ENCODE assay signal across 16 cellular contexts in the genomic region with DNA sequence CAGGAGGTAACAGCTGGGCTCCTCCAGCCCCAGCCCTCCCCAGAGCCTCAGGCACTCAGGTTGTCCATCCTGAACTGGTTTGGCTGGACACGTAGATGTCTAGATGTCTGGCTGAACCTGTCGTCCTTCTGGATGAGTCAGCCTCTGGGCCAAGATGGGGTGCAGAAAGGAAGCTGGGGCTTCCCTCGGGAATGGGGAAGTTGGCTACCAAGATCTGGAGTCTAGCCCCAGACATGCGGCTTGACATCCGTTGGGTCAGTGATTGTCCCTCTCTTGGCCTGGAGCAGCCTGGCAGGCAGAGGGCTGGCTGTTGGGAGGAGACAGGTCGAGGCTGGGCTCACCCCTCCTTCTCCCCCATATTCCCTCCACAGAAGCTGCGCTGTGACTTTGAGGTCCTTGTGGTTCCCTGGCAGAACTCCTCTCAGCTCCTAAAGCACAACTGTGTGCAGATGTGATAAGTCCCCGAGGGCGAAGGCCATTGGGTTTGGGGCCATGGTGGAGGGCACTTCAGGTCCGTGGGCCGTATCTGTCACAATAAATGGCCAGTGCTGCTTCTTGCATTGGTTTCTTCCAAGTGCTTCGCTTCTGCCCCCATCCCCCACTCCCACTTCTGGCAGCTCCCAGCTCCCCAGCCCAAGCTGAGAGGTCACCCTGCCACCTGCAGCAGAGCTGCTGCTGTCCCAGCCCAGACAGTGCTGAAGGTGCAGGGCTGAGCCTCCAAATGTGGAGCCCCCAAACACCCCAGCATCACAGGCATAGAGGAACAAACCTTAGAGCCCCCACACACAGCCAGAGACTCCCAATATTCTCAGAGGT. TPM values are rescaled to one million over a fixed set of nuclear protein-coding genes. Genes with fewer than 3 reads are reported as not detected.
A peak's percentile ranks its signal among the peaks of the same experiment; 100 is the strongest.
DNase-seq lines count a peak whose midpoint lies in the region; ATAC-seq and TF ChIP-seq lines count a peak whose summit lies in the region.
"Had no signal": no experiment of that assay in that cellular context is flagged by ENCODE, and none has a peak within 500 bp of the region (broad histone marks: within the 10 kb centered on the region; RNA-seq: fewer than 3 reads in every experiment).

No MANE protein-coding gene starts in this region.

- H3K27me3 ChIP-seq in IMR-90 (ENCODE audit: control insufficient read depth, insufficient read depth, low read length) = peaks cover 13% of the 10 kb centered on the region
- no peaks in the 10 kb centered on the region for H3K27me3 ChIP-seq in mammary epithelial cell (ENCODE audit: insufficient read depth, low read length)
- H3K27me3 ChIP-seq in trophoblast cell (ENCODE audit: insufficient read depth, low read length) = no peaks in the 10 kb centered on the region

- TF ChIP-seq RAD21 in IMR-90 (IDR thresholded peaks at IDR 0.05; ENCODE audit: low read length) = no peak

- H2BK120ac ChIP-seq in IMR-90 (ENCODE audit: low read depth, low read length) (peak overlapping the region; percentile 13; the same call in 1 of the 2 replicates), trophoblast cell (ENCODE audit: insufficient read depth, low read length, poor library complexity) (peak overlapping the region; percentile 92)

- H3K27ac Mint-ChIP-seq in Calu3 (ENCODE audit: unreplicated experiment) (no peak overlapping the region), mesothelial cell of epicardium (no peak overlapping the region)
- H3K27ac Mint-ChIP-seq: CD4-positive, CD25-positive, alpha-beta regulatory T cell had no signal

- H2BK5ac ChIP-seq in IMR-90 (ENCODE audit: low read depth, low read length, poor library complexity, severe bottlenecking) = no peak overlapping the region
- H2BK5ac ChIP-seq in trophoblast cell (ENCODE audit: low read depth, low read length, poor library complexity) = peak overlapping the region; percentile 54

- peaks cover 23% of the 10 kb centered on the region for H3K9me1 ChIP-seq in IMR-90 (ENCODE audit: insufficient read depth, low read length)

- peak overlapping the region; percentile 58 for H2AFZ ChIP-seq in IMR-90 (replicated peaks; ENCODE audit: low read length, poor library complexity)
- no peak overlapping the region for H2AFZ ChIP-seq in mammary epithelial cell (ENCODE audit: low read depth, low read length)
- H2AFZ ChIP-seq in trophoblast cell (ENCODE audit: insufficient read depth, low read length, poor library complexity) = peak overlapping the region; percentile 1

- H2AK5ac ChIP-seq in IMR-90 (ENCODE audit: low read depth, low read length) (no peak overlapping the region), trophoblast cell (ENCODE audit: low read length) (peak overlapping the region; percentile 75)

- H4K12ac ChIP-seq in trophoblast cell (ENCODE audit: low read depth, low read length) = no peak overlapping the region

- no peak overlapping the region for H3K56ac ChIP-seq in IMR-90 (ENCODE audit: extremely low read depth, insufficient read depth, low read length)

- POLR2A ChIA-PET in IMR-90 (lab: Charles Lee; ENCODE audit: unreplicated experiment) = interaction anchor here (0.5 kb wide), 1 partner anchor 118 kb away, joined by 5 read pairs; no protein-coding TSS in a partner anchor

- H3K4me3 ChIP-seq in IMR-90 (ENCODE audit: insufficient read depth, low read depth, low read length) = no peak overlapping the region
- no peak overlapping the region for H3K4me3 ChIP-seq in mammary epithelial cell (replicated peaks in 1 of 3; ENCODE audit: insufficient read depth in 1 of 3, low read depth in 2 of 3, low read length in 3 of 3)
- H3K4me3 ChIP-seq in trophoblast cell (ENCODE audit: low read depth, low read length) = no peak overlapping the region
- H3K4me3 ChIP-seq: psoas muscle had no signal

- H3K4ac ChIP-seq in IMR-90 (ENCODE audit: low read depth, low read length) (no peak overlapping the region; the same call in 1 of the 2 replicates), trophoblast cell (ENCODE audit: low read depth, low read length) (peak overlapping the region; percentile 0)

- H3K18ac ChIP-seq in IMR-90 (ENCODE audit: low read depth, low read length) (no peak overlapping the region), trophoblast cell (ENCODE audit: low read length) (peak overlapping the region; percentile 92)

- DNase-seq in Calu3 (peak; percentile 67), IMR-90 (no peak), mammary epithelial cell (peak; percentile 58), trophoblast cell (peak; percentile 85 to 91), mesothelial cell of epicardium (ENCODE audit: low spot score in 2 of 2, unreplicated experiment in 2 of 2) (no peak), NCI-H1092 (lab: John Stamatoyannopoulos, UW) (no peak), NCI-H526 treated with DMSO at 0.1 percent for 48 hours (lab: John Stamatoyannopoulos, UW) (no peak)
- DNase-seq in stimulated activated CD4-positive, alpha-beta T cell treated with anti-CD3 and anti-CD28 coated beads, Interleukin-4, amount 100 ng/mL, for 4 hours = no peak
- DNase-seq: activated CD4-positive, CD25-positive, alpha-beta regulatory T cell treated with anti-CD3 and anti-CD28 coated beads, Interleukin-2, amount 50 U/mL, for 72 hours; activated T-cell treated with anti-CD3 and anti-CD28 coated beads for 4 hours; CD4-positive, CD25-positive, alpha-beta regulatory T cell; central memory CD4-positive, alpha-beta T cell; GDM1; psoas muscle; stimulated activated CD4-positive, alpha-beta T cell treated with anti-CD3 and anti-CD28 coated beads, Interleukin-1b, Interleukin-23, amount 100 ng/mL, for 48 hours had no signal

- in situ Hi-C loops in IMR-90 (cut with MboI; ENCODE audit: low sequenced_read_pairs) (no loop called here), mammary epithelial cell (cut with MboI; ENCODE audit: low sequenced_read_pairs in 2 of 2) (loop anchor here in 1 of 2 donors (25.0 kb wide), 1 partner anchor 301 kb away; a partner anchor contains a TSS)

- no peak overlapping the region for H3K9ac ChIP-seq in IMR-90 (ENCODE audit: low read depth, low read length)
- H3K9ac ChIP-seq in mammary epithelial cell (ENCODE audit: insufficient read depth, low read length) = no peak overlapping the region
- no peak overlapping the region for H3K9ac ChIP-seq in trophoblast cell (ENCODE audit: low read length)

- no peak overlapping the region for H2BK20ac ChIP-seq in IMR-90 (ENCODE audit: low read depth, low read length)

- no peak for TF ChIP-seq POLR2A in IMR-90 (IDR thresholded peaks at IDR 0.05; ENCODE audit: low read depth, low read length)

- ATAC-seq in IMR-90 (ENCODE audit: low read depth) = no peak
- ATAC-seq: psoas muscle had no signal

- H3K27me3 Mint-ChIP-seq in Calu3 (ENCODE audit: unreplicated experiment) = no peaks in the 10 kb centered on the region
- H3K27me3 Mint-ChIP-seq in mesothelial cell of epicardium (ENCODE audit: low read depth) = peaks cover 2% of the 10 kb centered on the region

- H3K14ac ChIP-seq in IMR-90 (replicated peaks; ENCODE audit: low read depth, low read length) (no peak overlapping the region), trophoblast cell (ENCODE audit: low read length) (peak overlapping the region; percentile 62)

- H3K36me3 Mint-ChIP-seq in Calu3 (ENCODE audit: insufficient read depth, unreplicated experiment) (peaks cover 40% of the 10 kb centered on the region), mesothelial cell of epicardium (no peaks in the 10 kb centered on the region)
- H3K36me3 Mint-ChIP-seq: CD4-positive, CD25-positive, alpha-beta regulatory T cell had no signal

- H3K4me1 Mint-ChIP-seq in Calu3 (ENCODE audit: low read depth, unreplicated experiment) (peaks cover 36% of the 10 kb centered on the region), mesothelial cell of epicardium (no peaks in the 10 kb centered on the region)
- H3K4me1 Mint-ChIP-seq: CD4-positive, CD25-positive, alpha-beta regulatory T cell had no signal

- no peak overlapping the region for H4K5ac ChIP-seq in IMR-90 (ENCODE audit: low read depth, low read length)

- CTCF ChIA-PET in Calu3 (lab: Charles Lee) (interaction anchor here (0.9 to 1.2 kb wide), 4 partner anchors 8 to 32 kb away, joined by 3 to 7 read pairs (median 4); a partner anchor contains a TSS), IMR-90 (lab: Yijun Ruan, JAX) (no interaction called here), mammary epithelial cell (lab: Charles Lee; ENCODE audit: low non-redundant PET) (no interaction called here)

- H3K4me3 Mint-ChIP-seq in Calu3 (ENCODE audit: low read depth, unreplicated experiment) = peak overlapping the region; percentile 30
- H3K4me3 Mint-ChIP-seq in mesothelial cell of epicardium = no peak overlapping the region
- H3K4me3 Mint-ChIP-seq: CD4-positive, CD25-positive, alpha-beta regulatory T cell had no signal

- H2BK15ac ChIP-seq in IMR-90 (ENCODE audit: low read depth, low read length) = 0 out of 3 replicates have a peak overlapping the region, but pooled peaks have one; percentile 27

- H3K36me3 ChIP-seq in IMR-90 (ENCODE audit: control insufficient read depth, insufficient read depth, low read length) (no peaks in the 10 kb centered on the region), mammary epithelial cell (ENCODE audit: insufficient read depth, low read length) (no peaks in the 10 kb centered on the region), trophoblast cell (ENCODE audit: control insufficient read depth in 1 of 2, insufficient read depth in 2 of 2, low read length in 2 of 2) (no peaks in the 10 kb centered on the region)

- H3K4me1 ChIP-seq in IMR-90 (ENCODE audit: control insufficient read depth, insufficient read depth, low read length) (peaks cover 9% of the 10 kb centered on the region), mammary epithelial cell (ENCODE audit: insufficient read depth, low read length) (peaks cover 50% of the 10 kb centered on the region), trophoblast cell (ENCODE audit: control insufficient read depth in 1 of 2, insufficient read depth in 2 of 2, low read length in 2 of 2) (peaks cover 43 to 44% of the 10 kb centered on the region in 2 experiments)

- H3K79me2 ChIP-seq in mammary epithelial cell (ENCODE audit: insufficient read depth, low read length) (no peaks in the 10 kb centered on the region), trophoblast cell (ENCODE audit: control insufficient read depth, insufficient read depth, low read length, poor library complexity) (peaks cover 3% of the 10 kb centered on the region)

- peak overlapping the region; percentile 55 for H2AK9ac ChIP-seq in IMR-90 (replicated peaks; ENCODE audit: low read depth, low read length, poor library complexity)

- no TSS peak for BruUV-seq in Calu3 (replicated peaks; lab: Mats Ljungman, UMichigan)
- no TSS peak for BruUV-seq in IMR-90 (replicated peaks; lab: Mats Ljungman, UMichigan)
- BruUV-seq in mammary epithelial cell (replicated peaks; lab: Mats Ljungman, UMichigan) = no TSS peak

- H3K4me2 ChIP-seq in IMR-90 (ENCODE audit: low read depth, low read length) (no peak overlapping the region), mammary epithelial cell (ENCODE audit: insufficient read depth, low read depth, low read length) (peak overlapping the region; percentile 44), trophoblast cell (ENCODE audit: low read length) (peak overlapping the region; percentile 41)

- H4K91ac ChIP-seq in IMR-90 (ENCODE audit: insufficient read depth, low read depth, low read length) (no peak overlapping the region), trophoblast cell (ENCODE audit: low read depth, low read length) (peak overlapping the region; percentile 95)

- dilution Hi-C loops in IMR-90 (cut with HindIII; ENCODE audit: low sequenced_read_pairs, unreplicated experiment) = no loop called here
- dilution Hi-C loops in mammary epithelial cell (cut with HindIII; ENCODE audit: low sequenced_read_pairs) = no loop called here

- intact Hi-C loops in Calu3 (cut with micrococcal nuclease; ENCODE audit: unreplicated experiment) (no loop called here), IMR-90 (cut with micrococcal nuclease) (no loop called here), mammary epithelial cell (cut with micrococcal nuclease) (no loop called here)

- H3K9me3 ChIP-seq in IMR-90 (ENCODE audit: control insufficient read depth, insufficient read depth, low read length) (no peaks in the 10 kb centered on the region), mammary epithelial cell (replicated peaks; ENCODE audit: insufficient read depth, low read length) (no peaks in the 10 kb centered on the region), trophoblast cell (ENCODE audit: insufficient read depth, low read depth, low read length) (no peaks in the 10 kb centered on the region)
- H3K9me3 ChIP-seq: psoas muscle had no signal

- H4K8ac ChIP-seq in IMR-90 (ENCODE audit: low read depth in 2 of 2, low read length in 2 of 2) (no peak overlapping the region), trophoblast cell (ENCODE audit: low read depth, low read length) (peak overlapping the region; percentile 13)

- no peak overlapping the region for H3K23ac ChIP-seq in IMR-90 (ENCODE audit: low read depth, low read length)
- H3K23ac ChIP-seq in trophoblast cell (ENCODE audit: low read length) = no peak overlapping the region

- TF ChIP-seq CTCF in Calu3 (IDR thresholded peaks at IDR 0.05; ENCODE audit: unreplicated experiment) (no peak), IMR-90 (conservative IDR thresholded peaks at IDR 0.05; ENCODE audit: low read depth, low read length) (no peak), mammary epithelial cell (conservative IDR thresholded peaks at IDR 0.05 in 1 of 2, IDR thresholded peaks at IDR 0.05 in 1 of 2; ENCODE audit: extremely low read depth in 1 of 2, insufficient read depth in 1 of 2, low read depth in 1 of 2, low read length in 2 of 2) (no peak), mesothelial cell of epicardium (IDR thresholded peaks at IDR 0.05; ENCODE audit: unreplicated experiment) (no peak)

- H2BK12ac ChIP-seq in trophoblast cell (ENCODE audit: low read length) = peak overlapping the region; percentile 95

- H3K27ac ChIP-seq in IMR-90 (ENCODE audit: insufficient read depth, low read length) (no peak overlapping the region), mammary epithelial cell (ENCODE audit: insufficient read depth, low read depth, low read length) (no peak overlapping the region), trophoblast cell (ENCODE audit: low read depth, low read length) (peak overlapping the region; percentile 76)
- H3K27ac ChIP-seq: psoas muscle had no signal

- no peaks in the 10 kb centered on the region for H3K79me1 ChIP-seq in IMR-90 (ENCODE audit: low read depth in 1 of 2, low read length in 2 of 2)
- H3K79me1 ChIP-seq in trophoblast cell (ENCODE audit: low read length) = peaks cover 19% of the 10 kb centered on the region

- 71% methylated on average over 7 of the region's 12 CpGs; no CpG with 5 or more reads in 1 of the 2 experiments for WGBS in IMR-90 (ENCODE audit: extremely low coverage in 2 of 2, insufficient read length in 1 of 2), 2 experiments
- WGBS in mammary epithelial cell (ENCODE audit: low coverage, missing lambda C conversion rate) = 67% methylated on average over 11 of the region's 12 CpGs
- no CpG with 5 or more reads among the region's 12 CpGs for WGBS in trophoblast cell (ENCODE audit: extremely low coverage, insufficient coverage, insufficient read length)

- H4K20me1 ChIP-seq in IMR-90 (ENCODE audit: insufficient read depth, low read length) (no peaks in the 10 kb centered on the region; the same call in 1 of the 2 replicates), mammary epithelial cell (ENCODE audit: insufficient read depth, low read length) (no peaks in the 10 kb centered on the region)

- H3K9me3 Mint-ChIP-seq in Calu3 (ENCODE audit: low read depth, unreplicated experiment) (no peaks in the 10 kb centered on the region), mesothelial cell of epicardium (no peaks in the 10 kb centered on the region)

RNA-seq across cellular contexts. Expression of a gene that starts 1.3 kb away (rescaled TPM):
- 21.5 and 27.2 TPM in 2 replicates for total RNA-seq in Calu3 (2022)
- total RNA-seq in IMR-90 (2012; rRNA removed) = 0.28 and 0.54 TPM in 2 replicates
- polyA plus RNA-seq in IMR-90 (2012; rRNA removed) = 3.0 and 4.9 TPM in 2 replicates
- polyA plus RNA-seq in IMR-90 (2012; cell fraction: cytosol; rRNA removed) = 1.2 and 6.5 TPM in 2 replicates
- polyA plus RNA-seq in IMR-90 (2012; cell fraction: nucleus; rRNA removed; ENCODE audit: low replicate concordance) = 0.37 and 2.0 TPM in 2 replicates
- total RNA-seq in mammary epithelial cell = 10 to 100 TPM in 1 of 2 donors, 1 to 10 TPM in 1; 1.3 to 21.5 TPM
- 8.3 TPM for polyA plus RNA-seq in mammary epithelial cell
- not detected for polyA minus RNA-seq in mammary epithelial cell
- 15.1 and 18.1 TPM in 2 replicates for polyA plus RNA-seq in trophoblast cell (2013)
- 1.1 to 1.2 TPM (median 1.2 TPM) in 3 replicates for total RNA-seq in mesothelial cell of epicardium
- total RNA-seq: CD4-positive, CD25-positive, alpha-beta regulatory T cell had no signal
- polyA plus RNA-seq: CD4-positive, CD25-positive, alpha-beta regulatory T cell had no signal

RNA-seq across cellular contexts. Expression of a gene that starts 10.9 kb away (rescaled TPM):
- total RNA-seq in Calu3 (2022) (248 and 266 TPM in 2 replicates), IMR-90 (2012; rRNA removed) (35.0 and 36.6 TPM in 2 replicates), mammary epithelial cell (100 to 1,000 TPM in 1 of 2 donors, 10 to 100 TPM in 1; 22.8 to 174 TPM), mesothelial cell of epicardium (170 to 195 TPM (median 176 TPM) in 3 replicates)
- polyA plus RNA-seq in IMR-90 (2012; rRNA removed) (242 and 249 TPM in 2 replicates), mammary epithelial cell (155 TPM)
- polyA plus RNA-seq in IMR-90 (2012; cell fraction: cytosol; rRNA removed) = 138 and 343 TPM in 2 replicates
- 38.2 and 99.5 TPM in 2 replicates for polyA plus RNA-seq in IMR-90 (2012; cell fraction: nucleus; rRNA removed; ENCODE audit: low replicate concordance)
- 111 TPM for polyA minus RNA-seq in mammary epithelial cell
- polyA plus RNA-seq in trophoblast cell (2013) = 248 and 252 TPM in 2 replicates

RNA-seq across cellular contexts. Expression of a gene that starts 11.2 kb away (rescaled TPM):
- 55.1 and 61.1 TPM in 2 replicates for total RNA-seq in Calu3 (2022)
- total RNA-seq in IMR-90 (2012; rRNA removed) = 43.0 and 62.6 TPM in 2 replicates
- polyA plus RNA-seq in IMR-90 (2012; rRNA removed) = 30.0 and 32.5 TPM in 2 replicates
- polyA plus RNA-seq in IMR-90 (2012; cell fraction: cytosol; rRNA removed) = 24.4 and 33.2 TPM in 2 replicates
- 19.3 and 23.2 TPM in 2 replicates for polyA plus RNA-seq in IMR-90 (2012; cell fraction: nucleus; rRNA removed; ENCODE audit: low replicate concordance)
- total RNA-seq in mammary epithelial cell = 10 to 100 TPM; 26.8 to 36.9 TPM
- polyA plus RNA-seq in mammary epithelial cell = 40.5 TPM
- 74.5 TPM for polyA minus RNA-seq in mammary epithelial cell
- 38.7 and 41.3 TPM in 2 replicates for polyA plus RNA-seq in trophoblast cell (2013)
- 34.0 to 37.0 TPM (median 34.2 TPM) in 3 replicates for total RNA-seq in mesothelial cell of epicardium

RNA-seq across cellular contexts. Expression of a gene that starts 13.1 kb away (rescaled TPM):
- 1.0 and 2.6 TPM in 2 replicates for total RNA-seq in Calu3 (2022)
- total RNA-seq in IMR-90 (2012; rRNA removed) = 0.18 and 0.28 TPM in 2 replicates
- 0.91 and 1.0 TPM in 2 replicates for polyA plus RNA-seq in IMR-90 (2012; rRNA removed)
- 0.80 and 1.8 TPM in 2 replicates for polyA plus RNA-seq in IMR-90 (2012; cell fraction: cytosol; rRNA removed)
- polyA plus RNA-seq in IMR-90 (2012; cell fraction: nucleus; rRNA removed; ENCODE audit: low replicate concordance) = 0.27 and 0.28 TPM in 2 replicates
- total RNA-seq in mammary epithelial cell = under 1 TPM in 1 of 2 donors, not detected in 1; 0.61 TPM
- 0.52 TPM for polyA plus RNA-seq in mammary epithelial cell
- polyA minus RNA-seq in mammary epithelial cell = not detected
- 0.04 TPM in 1 of 2 replicates, not detected in the other for polyA plus RNA-seq in trophoblast cell (2013)
- not detected in 3 replicates for total RNA-seq in mesothelial cell of epicardium
- total RNA-seq: CD4-positive, CD25-positive, alpha-beta regulatory T cell; psoas muscle; urinary bladder had no signal
- polyA plus RNA-seq: CD4-positive, CD25-positive, alpha-beta regulatory T cell had no signal

RNA-seq across cellular contexts. Expression of a gene that starts 35.8 kb away (rescaled TPM):
- total RNA-seq in Calu3 (2022) (not detected in 2 replicates), IMR-90 (2012; rRNA removed) (not detected in 2 replicates), mammary epithelial cell (under 1 TPM in 1 of 2 donors, not detected in 1; under 0.01 TPM), mesothelial cell of epicardium (4.7 to 5.7 TPM (median 4.9 TPM) in 3 replicates)
- polyA plus RNA-seq in IMR-90 (2012; rRNA removed) (0.19 TPM in 2 replicates), mammary epithelial cell (not detected)
- polyA plus RNA-seq in IMR-90 (2012; cell fraction: cytosol; rRNA removed) = 0.04 and 0.35 TPM in 2 replicates
- 0.28 and 0.32 TPM in 2 replicates for polyA plus RNA-seq in IMR-90 (2012; cell fraction: nucleus; rRNA removed; ENCODE audit: low replicate concordance)
- polyA minus RNA-seq in mammary epithelial cell = not detected
- 0.12 TPM in 2 replicates for polyA plus RNA-seq in trophoblast cell (2013)
- total RNA-seq: CD4-positive, CD25-positive, alpha-beta regulatory T cell had no signal
- polyA plus RNA-seq: CD4-positive, CD25-positive, alpha-beta regulatory T cell; urinary bladder had no signal

Comparison
In these comparisons a context has a peak if more than half of its experiments do, and no peak if none do; other contexts are left out.
1. DNase-seq: peak in Calu3 (single experiment), mammary epithelial cell (single experiment) and trophoblast cell (2 of 2); none in IMR-90 (single experiment), mesothelial cell of epicardium (0 of 2), stimulated activated CD4-positive, alpha-beta T cell treated with anti-CD3 and anti-CD28 coated beads, Interleukin-4, amount 100 ng/mL, for 4 hours (0 of 2), NCI-H1092 (single experiment) and NCI-H526 treated with DMSO at 0.1 percent for 48 hours (single experiment).